16 cellular contexts compared by ENCODE assay signal in genomic region chr10:124654686-124655085, GRCh38.
DNase-seq lines count a peak whose midpoint lies in the region; ATAC-seq, FAIRE-seq and TF ChIP-seq lines count a peak whose summit lies in the region.
"Had no signal": no experiment of that assay in that cellular context is flagged by ENCODE, and none has a peak within 500 bp of the region (broad histone marks: within the 10 kb centered on the region; RNA-seq: fewer than 3 reads in every experiment).

No MANE protein-coding gene starts in this region.

- intact Hi-C loops in dorsolateral prefrontal cortex (cut with DNase I) (no loop called here), transverse colon (cut with DNase I; ENCODE audit: low total_unique reads) (no loop called here)
- intact Hi-C loops in naive thymus-derived CD4-positive, alpha-beta T cell (cut with micrococcal nuclease), result no loop called here

- peak overlapping the region; percentile 11 for H3K27ac Mint-ChIP-seq in activated CD8-positive, alpha-beta memory T cell treated with anti-CD3 and anti-CD28 coated beads, Interleukin-2, amount 10 ng/mL, durations not matched to agents 7 days and 5 days
- H3K27ac Mint-ChIP-seq in naive thymus-derived CD4-positive, alpha-beta T cell, result peak overlapping the region in 8 of 9 donors; percentile 5 to 74 (median 62)
- H3K27ac Mint-ChIP-seq: nephron had no signal

- WGBS in transverse colon (ENCODE audit: low coverage in 1 of 2), 2 donors, result 70 to 87% methylated on average over 4 to 7 of the region's 7 CpGs

- peaks cover 81% of the 10 kb centered on the region for H3K4me1 Mint-ChIP-seq in activated CD8-positive, alpha-beta memory T cell treated with anti-CD3 and anti-CD28 coated beads, Interleukin-2, amount 10 ng/mL, durations not matched to agents 7 days and 5 days
- H3K4me1 Mint-ChIP-seq in naive thymus-derived CD4-positive, alpha-beta T cell, result peaks cover 46 to 93% (median 81%) of the 10 kb centered on the region in 7 donors

- TF ChIP-seq POLR2A in transverse colon (IDR thresholded peaks at IDR 0.05) (no peak), H54 (IDR thresholded peaks at IDR 0.05; ENCODE audit: low read depth, low read length) (no peak)

- no peak for TF ChIP-seq EP300 in transverse colon (IDR thresholded peaks at IDR 0.05; ENCODE audit: low read depth)

- no peaks in the 10 kb centered on the region for H3K9me3 ChIP-seq in naive thymus-derived CD4-positive, alpha-beta T cell (ENCODE audit: control insufficient read depth in 2 of 3, low read length in 3 of 3)
- H3K9me3 ChIP-seq in transverse colon, result no peaks in the 10 kb centered on the region
- H3K9me3 ChIP-seq: A549 had no signal

- peak overlapping the region in 57 of 59 donors; percentile 49 to 99 (median 88) for H3K27ac ChIP-seq in dorsolateral prefrontal cortex
- H3K27ac ChIP-seq in naive thymus-derived CD4-positive, alpha-beta T cell (ENCODE audit: low read depth, low read length), result no peak overlapping the region
- peak overlapping the region in 3 of 4 donors; percentile 17 to 43 (median 26) for H3K27ac ChIP-seq in transverse colon
- H3K27ac ChIP-seq: A549 had no signal

- H3K4me3 Mint-ChIP-seq in activated CD8-positive, alpha-beta memory T cell treated with anti-CD3 and anti-CD28 coated beads, Interleukin-2, amount 10 ng/mL, durations not matched to agents 7 days and 5 days, result no peak overlapping the region
- H3K4me3 Mint-ChIP-seq in naive thymus-derived CD4-positive, alpha-beta T cell, result peak overlapping the region in 3 of 10 donors; percentile 6 to 53 (median 34)
- H3K4me3 Mint-ChIP-seq: brain, nephron had no signal

- peaks cover 13% of the 10 kb centered on the region for H3K36me3 Mint-ChIP-seq in activated CD8-positive, alpha-beta memory T cell treated with anti-CD3 and anti-CD28 coated beads, Interleukin-2, amount 10 ng/mL, durations not matched to agents 7 days and 5 days
- H3K36me3 Mint-ChIP-seq in naive thymus-derived CD4-positive, alpha-beta T cell, result peaks cover 0 to 13% (median 4%) of the 10 kb centered on the region in 5 donors

- no peaks in the 10 kb centered on the region for H3K27me3 Mint-ChIP-seq in activated CD8-positive, alpha-beta memory T cell treated with anti-CD3 and anti-CD28 coated beads, Interleukin-2, amount 10 ng/mL, durations not matched to agents 7 days and 5 days
- no peaks in the 10 kb centered on the region for H3K27me3 Mint-ChIP-seq in naive thymus-derived CD4-positive, alpha-beta T cell
- H3K27me3 Mint-ChIP-seq: brain had no signal

- no peak for FAIRE-seq in H54 (lab: Jason Lieb, UNC)
- FAIRE-seq: A549, endothelial cell of umbilical vein had no signal

- no peaks in the 10 kb centered on the region for H3K9me3 Mint-ChIP-seq in activated CD8-positive, alpha-beta memory T cell treated with anti-CD3 and anti-CD28 coated beads, Interleukin-2, amount 10 ng/mL, durations not matched to agents 7 days and 5 days (ENCODE audit: low read depth)
- H3K9me3 Mint-ChIP-seq in naive thymus-derived CD4-positive, alpha-beta T cell, result peaks cover 0 to 1% (median 0%) of the 10 kb centered on the region in 11 donors
- H3K9me3 Mint-ChIP-seq: brain, nephron had no signal

- POLR2A ChIA-PET in naive thymus-derived CD4-positive, alpha-beta T cell (lab: Charles Lee), result interaction anchor here (0.6 to 1.5 kb wide), 7 partner anchors 9 to 1397 kb away, joined by 3 to 8 read pairs (median 4); no protein-coding TSS in a partner anchor

- in situ Hi-C loops in transverse colon (cut with MboI; ENCODE audit: low pct_ligation_motif_present in 1 of 4, low pct_unique_long_range_greater_than_20kb in 1 of 4, low sequenced_read_pairs in 3 of 4), result no loop called here

- no peak for TF ChIP-seq CTCF in dorsolateral prefrontal cortex (IDR thresholded peaks at IDR 0.05 in 54 of 56, conservative IDR thresholded peaks at IDR 0.05 in 2 of 56; ENCODE audit: low read depth in 1 of 56, partially characterized antibody in 56 of 56)
- no peak for TF ChIP-seq CTCF in transverse colon (IDR thresholded peaks at IDR 0.05)

- H3K4me3 ChIP-seq in dorsolateral prefrontal cortex (no peak overlapping the region), transverse colon (no peak overlapping the region)
- H3K4me3 ChIP-seq in naive thymus-derived CD4-positive, alpha-beta T cell (ENCODE audit: low read length), result no peak overlapping the region
- H3K4me3 ChIP-seq: A549 had no signal

- no peak for ATAC-seq in activated CD8-positive, alpha-beta memory T cell treated with anti-CD3 and anti-CD28 coated beads, Interleukin-2, amount 10 ng/mL, durations not matched to agents 7 days and 5 days
- ATAC-seq in naive thymus-derived CD4-positive, alpha-beta T cell, result no peak
- ATAC-seq: A549 had no signal

- CTCF ChIA-PET in activated CD8-positive, alpha-beta memory T cell treated with anti-CD3 and anti-CD28 coated beads, Interleukin-2, amount 10 ng/mL, durations not matched to agents 7 days and 5 days (lab: Charles Lee), result interaction anchor here (0.7 to 3.6 kb wide), 6 partner anchors 9 to 172 kb away, joined by 3 to 24 read pairs (median 4); no protein-coding TSS in a partner anchor
- CTCF ChIA-PET in naive thymus-derived CD4-positive, alpha-beta T cell (lab: Charles Lee), result interaction anchor here (0.8 to 2.0 kb wide), 4 partner anchors 11 to 64 kb away, joined by 3 to 10 read pairs (median 4); no protein-coding TSS in a partner anchor

- H3K27me3 ChIP-seq in dorsolateral prefrontal cortex (no peaks in the 10 kb centered on the region), transverse colon (no peaks in the 10 kb centered on the region)
- no peaks in the 10 kb centered on the region for H3K27me3 ChIP-seq in naive thymus-derived CD4-positive, alpha-beta T cell (ENCODE audit: control insufficient read depth in 2 of 2, insufficient read depth in 2 of 2, low read length in 2 of 2)

- H3K4me1 ChIP-seq in naive thymus-derived CD4-positive, alpha-beta T cell (ENCODE audit: control insufficient read depth in 2 of 2, insufficient read depth in 2 of 2, low read length in 2 of 2), result peaks cover 68 to 91% of the 10 kb centered on the region in 2 donors
- peaks cover 0 to 26% (median 9%) of the 10 kb centered on the region in 4 donors for H3K4me1 ChIP-seq in transverse colon
- H3K4me1 ChIP-seq: A549 had no signal

- H3K36me3 ChIP-seq in naive thymus-derived CD4-positive, alpha-beta T cell (ENCODE audit: control insufficient read depth in 2 of 3, insufficient read depth in 3 of 3, low read length in 3 of 3), result peaks cover 0 to 8% (median 0%) of the 10 kb centered on the region in 3 experiments
- no peaks in the 10 kb centered on the region for H3K36me3 ChIP-seq in transverse colon

- no peak for DNase-seq in activated CD8-positive, alpha-beta memory T cell treated with anti-CD3 and anti-CD28 coated beads, Interleukin-2, amount 10 ng/mL, durations not matched to agents 7 days and 5 days
- no peak for DNase-seq in activated CD8-positive, alpha-beta memory T cell treated with anti-CD3 and anti-CD28 coated beads, Interleukin-2, amount 50 U/mL, for 48 hours
- DNase-seq in dorsolateral prefrontal cortex (no peak), transverse colon (no peak), H54 (ENCODE audit: insufficient read length, low spot score) (no peak), COLO829 (ENCODE audit: low spot score) (no peak)
- no peak for DNase-seq in naive thymus-derived CD4-positive, alpha-beta T cell
- no peak for DNase-seq in stimulated activated CD4-positive, alpha-beta T cell treated with anti-CD3 and anti-CD28 coated beads, Interleukin-4, amount 100 ng/mL, for 4 hours
- DNase-seq: activated CD4-positive, alpha-beta T cell treated with anti-CD3 and anti-CD28 coated beads for 1 hour; activated effector memory CD4-positive, alpha-beta T cell treated with Interleukin-2 at 50 U/mL for 16 hours; NK-92 treated with Interleukin-12 subunit alpha and Interleukin-12 subunit beta, amount 100 ng/mL, for 24 hours; SW 1271 had no signal
